11 cellular contexts compared by ENCODE assay signal in the genomic region with DNA sequence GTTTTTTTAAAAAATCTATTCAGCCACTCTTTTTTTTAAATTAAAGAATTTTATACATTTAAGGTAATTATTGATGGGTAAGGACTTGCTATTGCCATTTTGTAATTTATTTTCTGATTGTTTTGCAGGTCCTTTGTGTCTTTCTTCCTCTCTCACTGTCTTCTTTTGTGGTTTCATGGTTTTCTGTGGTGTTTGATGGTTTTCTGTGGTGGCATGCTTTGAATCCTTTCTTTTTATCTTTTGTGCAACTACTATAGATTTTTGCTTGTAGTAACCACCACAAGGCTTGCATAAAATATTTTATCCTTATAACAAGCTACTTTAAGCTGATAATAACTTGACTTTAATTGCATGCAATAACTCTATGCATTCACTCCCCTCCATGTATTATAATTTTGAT. TPM values are rescaled to one million over a fixed set of nuclear protein-coding genes. Genes with fewer than 3 reads are reported as not detected.
"Had no signal": no experiment of that assay in that cellular context is flagged by ENCODE, and none has a peak within 500 bp of the region (broad histone marks: within the 10 kb centered on the region; RNA-seq: fewer than 3 reads in every experiment).

No MANE protein-coding gene starts in this region.

- H3K36me3 ChIP-seq: HAP-1 had no signal

- H3K9me3 ChIP-seq: HAP-1 had no signal

- H3K27ac Mint-ChIP-seq: HFFc6, IgD-negative memory B cell had no signal

- H3K27ac ChIP-seq: HL-60 had no signal

- H3K4me1 Mint-ChIP-seq: IgD-negative memory B cell had no signal

- DNase-seq: GOT3, H7, HFFc6, KG1 had no signal

- H3K4me1 ChIP-seq: HAP-1 had no signal

- H3K9me3 Mint-ChIP-seq: HFFc6, IgD-negative memory B cell had no signal

- H3K4me3 Mint-ChIP-seq: HFFc6, IgD-negative memory B cell had no signal

- ATAC-seq: HCT116, HepG2, K562 had no signal

- H3K4me3 ChIP-seq: HAP-1, K562 had no signal

RNA-seq across cellular contexts. Expression of a gene that starts 31.5 kb away (rescaled TPM):
- total RNA-seq: HepG2, HFFc6, HT1080, K562 had no signal
- polyA plus RNA-seq: HepG2, K562 had no signal
